18 cellular contexts compared by ENCODE assay signal in the genomic region with DNA sequence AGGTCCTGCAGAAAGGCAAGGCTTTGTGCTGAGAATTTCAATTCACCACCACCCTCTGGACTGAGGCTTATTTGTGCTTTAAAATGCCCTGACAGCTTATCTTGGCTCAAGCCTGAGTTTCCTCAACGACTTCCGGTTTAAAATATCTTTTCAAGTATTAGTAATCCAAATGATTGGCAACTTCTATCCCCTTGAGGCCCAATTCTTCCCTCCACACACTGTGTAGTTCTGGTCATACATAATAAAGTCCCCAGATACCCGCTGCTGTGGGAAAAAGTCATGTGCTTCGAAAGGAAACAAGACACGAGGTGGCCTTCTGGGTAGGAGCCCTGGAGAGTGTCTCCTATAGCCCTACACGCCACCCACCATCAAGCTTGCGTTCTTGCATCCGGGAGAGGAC.
"Had no signal": no experiment of that assay in that cellular context is flagged by ENCODE, and none has a peak within 500 bp of the region (broad histone marks: within the 10 kb centered on the region; RNA-seq: fewer than 3 reads in every experiment).

No MANE protein-coding gene starts in this region.

- H3K36me3 ChIP-seq: adrenal gland, ascending aorta had no signal

- DNase-seq: activated B cell treated with CpG ODN at 0.5 μM for 24 hours; activated CD4-positive, alpha-beta T cell treated with anti-CD3 and anti-CD28 coated beads for 4 hours; activated CD4-positive, alpha-beta T cell treated with anti-CD3 and anti-CD28 coated beads, Interleukin-2, amount 50 U/mL, for 48 hours; activated CD8-positive, alpha-beta memory T cell treated with anti-CD3 and anti-CD28 coated beads, Interleukin-2, amount 50 U/mL, for 48 hours; activated naive CD4-positive, alpha-beta T cell; activated T-cell treated with anti-CD3 and anti-CD28 coated beads, Interleukin-2, amount 50 U/mL, for 4 hours; adrenal gland; endodermal cell; islet precursor cell; left colon; stimulated activated CD4-positive, alpha-beta T cell treated with anti-CD3 and anti-CD28 coated beads, Interleukin-2, amount 100 ng/mL, for 48 hours; stimulated activated CD8-positive, alpha-beta memory T cell treated with anti-CD3 and anti-CD28 coated beads, Interleukin-4, amount 100 ng/mL, for 48 hours; stimulated activated naive B cell treated with anti-CD40 and anti-IgM and Interleukin-4, amounts not matched to agents 10 μg/mL and 1 μg/mL and 100 μg/mL, for 72 hours; T-cell had no signal

- H3K4me3 ChIP-seq: adrenal gland, ascending aorta, coronary artery had no signal

- H3K27ac ChIP-seq: adrenal gland, ascending aorta, coronary artery had no signal

- FAIRE-seq: frontal cortex, TTC549 had no signal

- ATAC-seq: activated T-cell treated with anti-CD3 and anti-CD28 coated beads, Interleukin-2, amount 50 U/mL, for 4 hours; left colon; stimulated activated naive B cell treated with anti-CD40 and anti-IgM and Interleukin-4, amounts not matched to agents 10 μg/mL and 1 μg/mL and 100 μg/mL, for 72 hours; T-cell had no signal

- H3K9me3 ChIP-seq: adrenal gland, ascending aorta had no signal

- H3K4me1 ChIP-seq: adrenal gland, ascending aorta had no signal

- H3K27me3 ChIP-seq: adrenal gland, ascending aorta had no signal
